Comparison of ENCODE assay signal across 9 cellular contexts in genomic region chr20:56360133-56360898, GRCh38. TPM values are rescaled to one million over a fixed set of nuclear protein-coding genes. Genes with fewer than 3 reads are reported as not detected.
DNase-seq lines count a peak whose midpoint lies in the region; ATAC-seq and TF ChIP-seq lines count a peak whose summit lies in the region.
"Had no signal": no experiment of that assay in that cellular context is flagged by ENCODE, and none has a peak within 500 bp of the region (broad histone marks: within the 10 kb centered on the region; RNA-seq: fewer than 3 reads in every experiment).

No MANE protein-coding gene starts in this region.

- WGBS in HUES64 = 61% methylated on average over 12 of the region's 13 CpGs

- no peaks in the 10 kb centered on the region for H3K9me3 ChIP-seq in HUES64 (ENCODE audit: insufficient read depth, low read depth, low read length)
- no peaks in the 10 kb centered on the region for H3K9me3 ChIP-seq in muscle layer of duodenum (ENCODE audit: control insufficient read depth in 1 of 2, low read length in 2 of 2)

- H3K79me2 ChIP-seq in ACC112 (ENCODE audit: control insufficient read depth, insufficient read depth, low read length, unreplicated experiment) = peaks cover 16% of the 10 kb centered on the region

- DNase-seq in choroid plexus epithelial cell (ENCODE audit: low read depth) = no peak
- DNase-seq in LoVo (ENCODE audit: low spot score) = no peak
- no peak for DNase-seq in ecto neural progenitor cell (ENCODE audit: low spot score)

- peak overlapping the region; percentile 91 for H2AFZ ChIP-seq in ACC112 (ENCODE audit: low read length, unreplicated experiment)

- peak overlapping the region; percentile 74 for H3K9ac ChIP-seq in HUES64 (ENCODE audit: low read depth, low read length)

- H3K27ac ChIP-seq in ACC112 (ENCODE audit: low read depth, low read length) (peak overlapping the region; percentile 43; the same call in 1 of the 2 replicates), HUES64 (ENCODE audit: low read depth, low read length) (no peak overlapping the region), muscle layer of duodenum (ENCODE audit: low read length) (peak overlapping the region; percentile 54)
- H3K27ac ChIP-seq: HL-60 had no signal

- TF ChIP-seq CTCF in choroid plexus epithelial cell (conservative IDR thresholded peaks at IDR 0.05; ENCODE audit: low read depth, low read length) = no peak

- ATAC-seq in HG03025 (IDR thresholded peaks at IDR 0.05; ENCODE audit: low FRiP score, unreplicated experiment) (no peak), GM18909 (IDR thresholded peaks at IDR 0.05; ENCODE audit: poor library complexity, unreplicated experiment) (no peak)

- H3K4me3 ChIP-seq in ACC112 (ENCODE audit: low read depth, low read length) (peak overlapping the region; percentile 100), HUES64 (ENCODE audit: low read length) (peak overlapping the region; percentile 87), choroid plexus epithelial cell (ENCODE audit: low read depth, low read length) (peak overlapping the region; percentile 80), muscle layer of duodenum (ENCODE audit: low read depth in 1 of 2, low read length in 2 of 2) (peak overlapping the region; percentile 79 to 91)

- no peaks in the 10 kb centered on the region for H3K27me3 ChIP-seq in ACC112 (ENCODE audit: insufficient read depth, low read length)
- H3K27me3 ChIP-seq in HUES64 (ENCODE audit: insufficient read depth, low read length) = peaks cover 14% of the 10 kb centered on the region
- H3K27me3 ChIP-seq in muscle layer of duodenum (ENCODE audit: low read depth, low read length) = no peaks in the 10 kb centered on the region

- peaks cover 16% of the 10 kb centered on the region for H3K4me1 ChIP-seq in ACC112 (ENCODE audit: control insufficient read depth, insufficient read depth, low read length, unreplicated experiment)
- peaks cover 17% of the 10 kb centered on the region for H3K4me1 ChIP-seq in HUES64 (ENCODE audit: insufficient read depth, low read length)
- H3K4me1 ChIP-seq in muscle layer of duodenum (ENCODE audit: control insufficient read depth in 1 of 2, insufficient read depth in 2 of 2, low read length in 2 of 2) = peaks cover 12 to 21% of the 10 kb centered on the region in 2 donors

- H3K36me3 ChIP-seq in ACC112 (ENCODE audit: insufficient read depth, low read length) = no peaks in the 10 kb centered on the region
- no peaks in the 10 kb centered on the region for H3K36me3 ChIP-seq in HUES64 (ENCODE audit: insufficient read depth, low read length)
- peaks cover 3 to 7% of the 10 kb centered on the region in 2 donors for H3K36me3 ChIP-seq in muscle layer of duodenum (ENCODE audit: control insufficient read depth in 1 of 2, insufficient read depth in 2 of 2, low read length in 2 of 2)

RNA-seq across cellular contexts. Expression of gene FAM210B, which starts 1.5 kb away (rescaled TPM):
- polyA plus RNA-seq in HUES64 (2013, experiment 1 of 2) = 19.7 TPM
- polyA plus RNA-seq in HUES64 (2013, experiment 2 of 2) = 27.8 TPM

RNA-seq across cellular contexts. Expression of gene AURKA, which starts 31.7 kb away (rescaled TPM):
- 61.8 TPM for polyA plus RNA-seq in HUES64 (2013, experiment 1 of 2)
- 68.8 TPM for polyA plus RNA-seq in HUES64 (2013, experiment 2 of 2)

RNA-seq across cellular contexts. Expression of gene CSTF1, which starts 32.1 kb away (rescaled TPM):
- 49.2 TPM for polyA plus RNA-seq in HUES64 (2013, experiment 1 of 2)
- 50.8 TPM for polyA plus RNA-seq in HUES64 (2013, experiment 2 of 2)

RNA-seq across cellular contexts. Expression of gene CASS4, which starts 51.7 kb away (rescaled TPM):
- polyA plus RNA-seq in HUES64 (2013, experiment 1 of 2) = not detected
- polyA plus RNA-seq in HUES64 (2013, experiment 2 of 2) = not detected
